In genomic region chr12:65278576-65279386, GRCh38 we compare ENCODE assay signal across 2 cellular contexts.
TF ChIP-seq lines count a peak whose summit lies in the region.

MSRB3 (plus strand) TSS chr12:65278683; CDS start chr12:65308580, 29,897 bp downstream.

TF ChIP-seq in HCT116, 20 proteins besides CTCF, POLR2A, EP300 and RAD21 (continued from another document):
- no peak for TF ChIP-seq REST (IDR thresholded peaks at IDR 0.05; ENCODE audit: low read depth)
- TF ChIP-seq, protein P1, sequence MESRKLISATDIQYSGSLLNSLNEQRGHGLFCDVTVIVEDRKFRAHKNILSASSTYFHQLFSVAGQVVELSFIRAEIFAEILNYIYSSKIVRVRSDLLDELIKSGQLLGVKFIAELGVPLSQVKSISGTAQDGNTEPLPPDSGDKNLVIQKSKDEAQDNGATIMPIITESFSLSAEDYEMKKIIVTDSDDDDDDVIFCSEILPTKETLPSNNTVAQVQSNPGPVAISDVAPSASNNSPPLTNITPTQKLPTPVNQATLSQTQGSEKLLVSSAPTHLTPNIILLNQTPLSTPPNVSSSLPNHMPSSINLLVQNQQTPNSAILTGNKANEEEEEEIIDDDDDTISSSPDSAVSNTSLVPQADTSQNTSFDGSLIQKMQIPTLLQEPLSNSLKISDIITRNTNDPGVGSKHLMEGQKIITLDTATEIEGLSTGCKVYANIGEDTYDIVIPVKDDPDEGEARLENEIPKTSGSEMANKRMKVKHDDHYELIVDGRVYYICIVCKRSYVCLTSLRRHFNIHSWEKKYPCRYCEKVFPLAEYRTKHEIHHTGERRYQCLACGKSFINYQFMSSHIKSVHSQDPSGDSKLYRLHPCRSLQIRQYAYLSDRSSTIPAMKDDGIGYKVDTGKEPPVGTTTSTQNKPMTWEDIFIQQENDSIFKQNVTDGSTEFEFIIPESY (IDR thresholded peaks at IDR 0.05; ENCODE audit: extremely low read depth, insufficient replicate concordance, low read length) = no peak
- TF ChIP-seq SRF (IDR thresholded peaks at IDR 0.05; ENCODE audit: low read depth) = peak; percentile 84
- TF ChIP-seq POLR2AphosphoS5 (IDR thresholded peaks at IDR 0.05; ENCODE audit: low read depth, low read length) = no peak
- TF ChIP-seq EZH2 (IDR thresholded peaks at IDR 0.05) = no peak
- no peak; the same call in 1 of the 2 replicates for TF ChIP-seq MAX (IDR thresholded peaks at IDR 0.05)
- peak; percentile 43; the same call in 1 of the 2 replicates for TF ChIP-seq SIN3A (IDR thresholded peaks at IDR 0.05; ENCODE audit: low read depth)
- no peak for TF ChIP-seq TCF7L2 (IDR thresholded peaks at IDR 0.05; ENCODE audit: borderline replicate concordance, extremely low read depth, insufficient read depth, insufficient read length)

TF ChIP-seq in GM12878, 131 proteins besides CTCF, POLR2A, EP300 and RAD21 (continued from another document):
- TF ChIP-seq ZBTB40 (IDR thresholded peaks at IDR 0.05; ENCODE audit: borderline replicate concordance) = no peak; the same call in 1 of the 2 replicates
- no peak for TF ChIP-seq ZNF687 (IDR thresholded peaks at IDR 0.05)
- no peak for TF ChIP-seq HCFC1 (IDR thresholded peaks at IDR 0.05; ENCODE audit: low read length)
- no peak for TF ChIP-seq STAT1 (conservative IDR thresholded peaks at IDR 0.05)
- no peak for TF ChIP-seq MEF2B (IDR thresholded peaks at IDR 0.05; ENCODE audit: partially characterized antibody, poor library complexity, severe bottlenecking)
TF ChIP-seq in GM12878: peak in this region for 0.
